35 cellular contexts compared by ENCODE assay signal in genomic region chr12:155646-156045, GRCh38. TPM values are rescaled to one million over a fixed set of nuclear protein-coding genes. Genes with fewer than 3 reads are reported as not detected.
"Had no signal": no experiment of that assay in that cellular context is flagged by ENCODE, and none has a peak within 500 bp of the region (broad histone marks: within the 10 kb centered on the region; RNA-seq: fewer than 3 reads in every experiment).

No MANE protein-coding gene starts in this region.

- H3K4me3 ChIP-seq: adrenal gland, body of pancreas, breast epithelium had no signal

- H3K4me1 Mint-ChIP-seq: activated B cell treated with CpG ODN at 0.5 μM for 24 hours; activated CD4-positive, alpha-beta T cell treated with anti-CD3 and anti-CD28 coated beads, Interleukin-2, amount 10 ng/mL, durations not matched to agents 24 days and 14 days; activated T-helper 17 cell treated with anti-CD3 and anti-CD28 coated beads, Interleukin-2, amount 50 U/mL, for 72 hours had no signal

- H3K27ac ChIP-seq: adrenal gland, body of pancreas, brain microvascular endothelial cell, breast epithelium, VCaP had no signal

- FAIRE-seq: astrocyte, TTC549 had no signal

- H3K36me3 Mint-ChIP-seq: activated CD4-positive, alpha-beta memory T cell treated with anti-CD3 and anti-CD28 coated beads for 36 hours; activated naive CD4-positive, alpha-beta T cell treated with anti-CD3 and anti-CD28 coated beads, Interleukin-2, amount 50 U/mL, for 72 hours; activated naive CD8-positive, alpha-beta T cell treated with anti-CD3 and anti-CD28 coated beads for 36 hours had no signal

- H3K27me3 Mint-ChIP-seq: activated CD4-positive, alpha-beta T cell treated with anti-CD3 and anti-CD28 coated beads, Interleukin-2, amount 10 ng/mL, durations not matched to agents 24 days and 14 days; activated naive CD8-positive, alpha-beta T cell treated with anti-CD3 and anti-CD28 coated beads for 36 hours had no signal

- H3K9me3 Mint-ChIP-seq: activated B cell treated with CpG ODN at 0.5 μM for 24 hours; activated CD4-positive, alpha-beta memory T cell treated with anti-CD3 and anti-CD28 coated beads for 36 hours; activated CD4-positive, alpha-beta T cell treated with anti-CD3 and anti-CD28 coated beads, Interleukin-2, amount 10 ng/mL, durations not matched to agents 24 days and 14 days; activated CD8-positive, alpha-beta T cell treated with anti-CD3 and anti-CD28 coated beads for 36 hours; activated naive CD4-positive, alpha-beta T cell treated with anti-CD3 and anti-CD28 coated beads for 36 hours; activated naive CD4-positive, alpha-beta T cell treated with anti-CD3 and anti-CD28 coated beads, Interleukin-2, amount 50 U/mL, for 72 hours; activated naive CD8-positive, alpha-beta T cell treated with anti-CD3 and anti-CD28 coated beads for 36 hours; activated T-cell treated with anti-CD3 and anti-CD28 coated beads, Interleukin-2, amount 50 U/mL, for 4 hours; activated T-cell treated with anti-CD3 and anti-CD28 coated beads, Interleukin-2, amount 50 U/mL, for 72 hours; activated T-helper 1 cell treated with anti-CD3 and anti-CD28 coated beads, Interleukin-12 subunit alpha, Interleukin-12 subunit beta, Interleukin-2, Interleukin-4 antibody, amounts not matched to agents 30 ng/mL and 10 ng/mL and 1 ng/mL, durations not matched to agents 14 hours and 24 hours and 36 hours; activated T-helper 17 cell treated with anti-CD3 and anti-CD28 coated beads, Interleukin-2, amount 50 U/mL, for 72 hours; T-helper 2 cell treated with Interferon-gamma antibody and Interleukin-4, amounts not matched to agents 5 μg/mL and 100 μg/mL, for 36 hours had no signal

- H3K9me3 ChIP-seq: adrenal gland, body of pancreas, breast epithelium had no signal

- ATAC-seq: activated CD8-positive, alpha-beta T cell treated with anti-CD3 and anti-CD28 coated beads for 36 hours; activated naive CD4-positive, alpha-beta T cell treated with anti-CD3 and anti-CD28 coated beads, Interleukin-2, amount 50 U/mL, for 72 hours; activated T-cell treated with anti-CD3 and anti-CD28 coated beads, Interleukin-2, amount 50 U/mL, for 4 hours; activated T-cell treated with anti-CD3 and anti-CD28 coated beads, Interleukin-2, amount 50 U/mL, for 72 hours; activated T-helper 17 cell treated with anti-CD3 and anti-CD28 coated beads, Interleukin-2, amount 50 U/mL, for 72 hours; body of pancreas had no signal

- H3K4me1 ChIP-seq: adrenal gland, body of pancreas, breast epithelium had no signal

- H3K27ac Mint-ChIP-seq: activated B cell treated with CpG ODN at 0.5 μM for 24 hours; activated CD4-positive, alpha-beta memory T cell treated with anti-CD3 and anti-CD28 coated beads for 36 hours; activated CD4-positive, alpha-beta T cell treated with anti-CD3 and anti-CD28 coated beads, Interleukin-2, amount 10 ng/mL, durations not matched to agents 24 days and 14 days; activated CD8-positive, alpha-beta T cell treated with anti-CD3 and anti-CD28 coated beads for 36 hours; activated naive CD4-positive, alpha-beta T cell treated with anti-CD3 and anti-CD28 coated beads for 36 hours; activated naive CD4-positive, alpha-beta T cell treated with anti-CD3 and anti-CD28 coated beads, Interleukin-2, amount 50 U/mL, for 72 hours; activated naive CD8-positive, alpha-beta T cell treated with anti-CD3 and anti-CD28 coated beads for 36 hours; activated T-cell treated with anti-CD3 and anti-CD28 coated beads, Interleukin-2, amount 50 U/mL, for 72 hours; activated T-helper 1 cell treated with anti-CD3 and anti-CD28 coated beads, Interleukin-12 subunit alpha, Interleukin-12 subunit beta, Interleukin-2, Interleukin-4 antibody, amounts not matched to agents 30 ng/mL and 10 ng/mL and 1 ng/mL, durations not matched to agents 14 hours and 24 hours and 36 hours; activated T-helper 17 cell treated with anti-CD3 and anti-CD28 coated beads, Interleukin-2, amount 50 U/mL, for 72 hours; T-helper 2 cell treated with Interferon-gamma antibody and Interleukin-4, amounts not matched to agents 5 μg/mL and 100 μg/mL, for 36 hours had no signal

- H3K4me3 Mint-ChIP-seq: activated B cell treated with CpG ODN at 0.5 μM for 24 hours; activated CD4-positive, alpha-beta memory T cell treated with anti-CD3 and anti-CD28 coated beads for 36 hours; activated CD4-positive, alpha-beta T cell treated with anti-CD3 and anti-CD28 coated beads, Interleukin-2, amount 10 ng/mL, durations not matched to agents 24 days and 14 days; activated CD8-positive, alpha-beta T cell treated with anti-CD3 and anti-CD28 coated beads for 36 hours; activated naive CD4-positive, alpha-beta T cell treated with anti-CD3 and anti-CD28 coated beads for 36 hours; activated naive CD8-positive, alpha-beta T cell treated with anti-CD3 and anti-CD28 coated beads for 36 hours; activated T-cell treated with anti-CD3 and anti-CD28 coated beads, Interleukin-2, amount 50 U/mL, for 4 hours; activated T-cell treated with anti-CD3 and anti-CD28 coated beads, Interleukin-2, amount 50 U/mL, for 72 hours; activated T-helper 1 cell treated with anti-CD3 and anti-CD28 coated beads, Interleukin-12 subunit alpha, Interleukin-12 subunit beta, Interleukin-2, Interleukin-4 antibody, amounts not matched to agents 30 ng/mL and 10 ng/mL and 1 ng/mL, durations not matched to agents 14 hours and 24 hours and 36 hours; activated T-helper 17 cell treated with anti-CD3 and anti-CD28 coated beads, Interleukin-2, amount 50 U/mL, for 72 hours; T-helper 2 cell treated with Interferon-gamma antibody and Interleukin-4, amounts not matched to agents 5 μg/mL and 100 μg/mL, for 36 hours had no signal

- H3K27me3 ChIP-seq: adrenal gland, body of pancreas, brain microvascular endothelial cell, breast epithelium had no signal

- DNase-seq: activated B cell treated with CpG ODN at 0.5 μM for 24 hours; activated CD4-positive, alpha-beta memory T cell treated with anti-CD3 and anti-CD28 coated beads for 36 hours; activated CD4-positive, alpha-beta T cell treated with anti-CD3 and anti-CD28 coated beads for 4 hours; activated CD4-positive, alpha-beta T cell treated with anti-CD3 and anti-CD28 coated beads, Interleukin-2, amount 10 ng/mL, durations not matched to agents 24 days and 14 days; activated CD4-positive, alpha-beta T cell treated with anti-CD3 and anti-CD28 coated beads, Interleukin-2, amount 50 U/mL, for 1 hour; activated CD4-positive, alpha-beta T cell treated with anti-CD3 and anti-CD28 coated beads, Interleukin-2, amount 50 U/mL, for 4 hours; activated CD4-positive, CD25-positive, alpha-beta regulatory T cell treated with anti-CD3 and anti-CD28 coated beads, Interleukin-2, amount 50 U/mL, for 72 hours; activated CD8-positive, alpha-beta memory T cell treated with anti-CD3 and anti-CD28 coated beads, Interleukin-2, amount 50 U/mL, for 4 hours; activated CD8-positive, alpha-beta T cell treated with anti-CD3 and anti-CD28 coated beads for 36 hours; activated effector memory CD4-positive, alpha-beta T cell treated with anti-CD3 and anti-CD28 coated beads, Interleukin-2, amount 50 U/mL, for 16 hours; activated gamma-delta T cell treated with Interleukin-2 at 50 U/mL for 16 hours; activated naive CD4-positive, alpha-beta T cell; activated naive CD4-positive, alpha-beta T cell treated with anti-CD3 and anti-CD28 coated beads for 36 hours; activated naive CD4-positive, alpha-beta T cell treated with anti-CD3 and anti-CD28 coated beads, Interleukin-2, amount 50 U/mL, for 16 hours; activated naive CD8-positive, alpha-beta T cell treated with anti-CD3 and anti-CD28 coated beads for 36 hours; activated T-cell treated with anti-CD3 and anti-CD28 coated beads for 4 hours; activated T-cell treated with anti-CD3 and anti-CD28 coated beads, Interleukin-2, amount 50 U/mL, for 1 hour; activated T-cell treated with anti-CD3 and anti-CD28 coated beads, Interleukin-2, amount 50 U/mL, for 4 hours; activated T-cell treated with anti-CD3 and anti-CD28 coated beads, Interleukin-2, amount 50 U/mL, for 72 hours; adrenal gland; amniotic stem cell; aorta; body of pancreas; brain microvascular endothelial cell; central memory CD4-positive, alpha-beta T cell; T-helper 2 cell; T-helper 9 cell had no signal

- H3K36me3 ChIP-seq: adrenal gland, brain microvascular endothelial cell, breast epithelium had no signal

RNA-seq across cellular contexts. Expression of gene SLC6A12, which starts 58.3 kb away (rescaled TPM):
- total RNA-seq: activated B cell treated with CpG ODN at 0.5 μM for 24 hours; activated CD4-positive, alpha-beta T cell treated with anti-CD3 and anti-CD28 coated beads, Interleukin-2, amount 10 ng/mL, durations not matched to agents 24 days and 14 days; activated CD8-positive, alpha-beta T cell treated with anti-CD3 and anti-CD28 coated beads for 36 hours; activated naive CD4-positive, alpha-beta T cell treated with anti-CD3 and anti-CD28 coated beads, Interleukin-2, amount 50 U/mL, for 72 hours; activated naive CD8-positive, alpha-beta T cell treated with anti-CD3 and anti-CD28 coated beads for 36 hours; activated T-helper 1 cell treated with anti-CD3 and anti-CD28 coated beads, Interleukin-12 subunit alpha, Interleukin-12 subunit beta, Interleukin-2, Interleukin-4 antibody, amounts not matched to agents 30 ng/mL and 10 ng/mL and 1 ng/mL, durations not matched to agents 14 hours and 24 hours and 36 hours; activated T-helper 17 cell treated with anti-CD3 and anti-CD28 coated beads, Interleukin-2, amount 50 U/mL, for 72 hours had no signal
